Comparison of ENCODE assay signal across 18 cellular contexts in genomic region chr5:38996123-38996522, GRCh38.
"Had no signal": no experiment of that assay in that cellular context is flagged by ENCODE, and none has a peak within 500 bp of the region (broad histone marks: within the 10 kb centered on the region; RNA-seq: fewer than 3 reads in every experiment).

No MANE protein-coding gene starts in this region.

- H3K4me3 Mint-ChIP-seq: activated CD4-positive, alpha-beta memory T cell treated with anti-CD3 and anti-CD28 coated beads for 36 hours; activated CD4-positive, alpha-beta T cell treated with anti-CD3 and anti-CD28 coated beads for 36 hours; activated CD8-positive, alpha-beta memory T cell treated with anti-CD3 and anti-CD28 coated beads, Interleukin-2, amount 10 ng/mL, durations not matched to agents 7 days and 5 days; activated naive CD8-positive, alpha-beta T cell treated with anti-CD3 and anti-CD28 coated beads, Interleukin-2, amount 10 ng/mL, durations not matched to agents 7 days and 5 days; activated T-cell treated with anti-CD3 and anti-CD28 coated beads, Interleukin-2, amount 50 U/mL, for 4 hours; brain; endodermal cell; nephron; stimulated activated naive B cell treated with anti-CD40 and anti-IgM and Interleukin-4, amounts not matched to agents 10 μg/mL and 1 μg/mL and 100 μg/mL, for 72 hours; T-helper 1 cell treated with Interleukin-12 subunit alpha and Interleukin-12 subunit beta and Interleukin-4 antibody, amounts not matched to agents 30 μg/mL and 1 μg/mL, for 36 hours had no signal

- H3K27me3 Mint-ChIP-seq: activated CD4-positive, alpha-beta memory T cell treated with anti-CD3 and anti-CD28 coated beads for 36 hours; activated CD4-positive, alpha-beta T cell treated with anti-CD3 and anti-CD28 coated beads for 36 hours; activated CD8-positive, alpha-beta memory T cell treated with anti-CD3 and anti-CD28 coated beads, Interleukin-2, amount 10 ng/mL, durations not matched to agents 7 days and 5 days; activated naive CD8-positive, alpha-beta T cell treated with anti-CD3 and anti-CD28 coated beads, Interleukin-2, amount 10 ng/mL, durations not matched to agents 7 days and 5 days; brain; stimulated activated naive B cell treated with anti-CD40 and anti-IgM and Interleukin-4, amounts not matched to agents 10 μg/mL and 1 μg/mL and 100 μg/mL, for 72 hours had no signal

- H3K27ac Mint-ChIP-seq: activated CD4-positive, alpha-beta memory T cell treated with anti-CD3 and anti-CD28 coated beads for 36 hours; activated CD4-positive, alpha-beta T cell treated with anti-CD3 and anti-CD28 coated beads for 36 hours; activated CD8-positive, alpha-beta memory T cell treated with anti-CD3 and anti-CD28 coated beads, Interleukin-2, amount 10 ng/mL, durations not matched to agents 7 days and 5 days; activated naive CD8-positive, alpha-beta T cell treated with anti-CD3 and anti-CD28 coated beads, Interleukin-2, amount 10 ng/mL, durations not matched to agents 7 days and 5 days; brain; endodermal cell; nephron; stimulated activated naive B cell treated with anti-CD40 and anti-IgM and Interleukin-4, amounts not matched to agents 10 μg/mL and 1 μg/mL and 100 μg/mL, for 72 hours; T-helper 1 cell treated with Interleukin-12 subunit alpha and Interleukin-12 subunit beta and Interleukin-4 antibody, amounts not matched to agents 30 μg/mL and 1 μg/mL, for 36 hours had no signal

- H3K9me3 Mint-ChIP-seq: activated CD4-positive, alpha-beta memory T cell treated with anti-CD3 and anti-CD28 coated beads for 36 hours had no signal

- H3K4me1 ChIP-seq: thyroid gland had no signal

- H3K36me3 ChIP-seq: thyroid gland had no signal

- ATAC-seq: activated CD4-positive, alpha-beta T cell treated with anti-CD3 and anti-CD28 coated beads for 36 hours; activated CD8-positive, alpha-beta memory T cell treated with anti-CD3 and anti-CD28 coated beads, Interleukin-2, amount 10 ng/mL, durations not matched to agents 7 days and 5 days; activated T-cell treated with anti-CD3 and anti-CD28 coated beads, Interleukin-2, amount 50 U/mL, for 4 hours; gastrocnemius medialis; left colon; stimulated activated naive B cell treated with anti-CD40 and anti-IgM and Interleukin-4, amounts not matched to agents 10 μg/mL and 1 μg/mL and 100 μg/mL, for 72 hours had no signal

- H3K4me3 ChIP-seq: gastrocnemius medialis, heart right ventricle, thyroid gland had no signal

- DNase-seq: activated CD4-positive, alpha-beta memory T cell treated with anti-CD3 and anti-CD28 coated beads for 36 hours; activated CD4-positive, alpha-beta T cell treated with anti-CD3 and anti-CD28 coated beads for 36 hours; activated CD8-positive, alpha-beta memory T cell treated with anti-CD3 and anti-CD28 coated beads, Interleukin-2, amount 10 ng/mL, durations not matched to agents 7 days and 5 days; activated effector memory CD4-positive, alpha-beta T cell treated with anti-CD3 and anti-CD28 coated beads, Interleukin-2, amount 50 U/mL, for 16 hours; activated naive CD8-positive, alpha-beta T cell treated with anti-CD3 and anti-CD28 coated beads, Interleukin-2, amount 10 ng/mL, durations not matched to agents 7 days and 5 days; activated T-cell treated with anti-CD3 and anti-CD28 coated beads, Interleukin-2, amount 50 U/mL, for 4 hours; endodermal cell; gastrocnemius medialis; heart right ventricle; left colon; occipital lobe; stimulated activated CD4-positive, alpha-beta T cell treated with anti-CD3 and anti-CD28 coated beads, Interleukin-15, amount 100 ng/mL, for 24 hours; stimulated activated CD4-positive, alpha-beta T cell treated with anti-CD3 and anti-CD28 coated beads, Interleukin-4, amount 100 ng/mL, for 1 hour; stimulated activated naive B cell treated with anti-CD40 and anti-IgM and Interleukin-4, amounts not matched to agents 10 μg/mL and 1 μg/mL and 100 μg/mL, for 72 hours; thyroid gland had no signal

- H3K4me1 Mint-ChIP-seq: nephron had no signal

- H3K27me3 ChIP-seq: gastrocnemius medialis, heart right ventricle, thyroid gland had no signal

- H3K27ac ChIP-seq: thyroid gland had no signal

- H3K9me3 ChIP-seq: gastrocnemius medialis, thyroid gland had no signal
